In the genomic region with DNA sequence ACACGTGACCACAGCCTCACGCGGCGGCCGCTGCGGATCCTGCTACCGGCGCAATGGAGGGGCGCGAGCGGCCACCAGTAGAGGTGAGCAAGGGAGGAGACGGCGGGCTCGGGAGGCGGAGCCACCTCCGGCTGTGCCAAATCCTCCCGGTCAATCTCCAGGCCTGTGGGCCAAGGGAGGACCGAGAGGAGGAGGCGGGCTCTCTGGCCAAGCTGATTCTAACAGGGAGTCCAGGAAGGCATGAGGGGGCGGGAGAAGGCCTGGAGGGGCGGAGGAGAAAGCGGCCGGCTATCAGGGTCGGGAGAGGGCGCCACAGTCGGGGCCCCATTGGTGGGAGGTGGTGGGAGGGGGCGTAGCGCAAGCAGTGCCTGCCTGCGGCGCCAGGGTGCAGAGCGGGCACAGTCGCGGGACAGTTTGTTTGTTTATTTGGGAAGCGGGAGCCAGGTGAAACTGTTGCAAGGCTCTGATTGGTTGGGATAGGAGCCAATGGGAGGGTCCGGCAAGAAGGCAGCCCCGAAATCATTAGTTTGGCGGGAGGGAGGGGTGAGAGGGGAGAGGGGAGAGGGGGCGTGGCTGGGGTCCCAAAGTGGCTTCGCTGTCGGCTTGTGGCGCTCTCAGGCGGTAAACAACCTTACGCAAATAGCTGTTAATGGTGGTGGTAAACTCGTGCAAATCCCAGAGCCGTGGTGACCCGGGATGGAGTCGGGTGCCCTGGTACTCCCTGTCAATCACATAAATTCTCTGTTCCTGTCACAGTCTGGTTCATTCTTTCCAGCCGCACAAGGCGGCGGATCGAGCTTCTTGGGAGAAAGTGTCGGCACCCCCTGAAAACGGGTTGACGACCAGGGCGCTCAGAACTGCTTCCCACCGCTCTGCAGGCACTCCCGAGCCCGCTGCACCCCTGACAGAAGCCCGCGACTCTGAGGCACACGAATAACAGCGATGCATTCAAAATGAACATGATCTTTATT, we compare ENCODE assay signal across 9 cellular contexts. TPM values are rescaled to one million over a fixed set of nuclear protein-coding genes. Genes with fewer than 3 reads are reported as not detected.
DNase-seq lines count a peak whose midpoint lies in the region; ATAC-seq, FAIRE-seq and TF ChIP-seq lines count a peak whose summit lies in the region.
"Had no signal": no experiment of that assay in that cellular context is flagged by ENCODE, and none has a peak within 500 bp of the region (broad histone marks: within the 10 kb centered on the region; RNA-seq: fewer than 3 reads in every experiment).

A gene (minus strand): TSS at position 55 of the 971 bp plus-strand sequence.

- no peak for FAIRE-seq in GM12892 (lab: Jason Lieb, UNC)

- no peak for DNase-seq in AG04450 (ENCODE audit: low read depth, low spot score)
- no peak for DNase-seq in brain microvascular endothelial cell
- DNase-seq in lower lobe of right lung = peak; percentile 37
- DNase-seq in uterus = peak; percentile 33 to 48
- DNase-seq in GM12892 (ENCODE audit: insufficient read length) = no peak
- DNase-seq in activated effector memory CD4-positive, alpha-beta T cell treated with Interleukin-2 at 50 U/mL for 16 hours = no peak

- TF ChIP-seq POLR2A in uterus (IDR thresholded peaks at IDR 0.05) = no peak
- no peak for TF ChIP-seq POLR2A in GM12892 (IDR thresholded peaks at IDR 0.05; ENCODE audit: low read depth, low read length)

- in situ Hi-C loops in brain microvascular endothelial cell (cut with HindIII; ENCODE audit: low pct_ligation_motif_present, low sequenced_read_pairs) = no loop called here

- TF ChIP-seq CTCF in AG04450 (IDR thresholded peaks at IDR 0.05; ENCODE audit: low read depth, low read length) (no peak), brain microvascular endothelial cell (IDR thresholded peaks at IDR 0.05; ENCODE audit: low read depth, low read length, missing control alignments) (peak; percentile 29), lower lobe of right lung (IDR thresholded peaks at IDR 0.05) (no peak), uterus (IDR thresholded peaks at IDR 0.05) (no peak)

- ATAC-seq in HG03432 (IDR thresholded peaks at IDR 0.05; ENCODE audit: unreplicated experiment) (peak; percentile 52), lower lobe of right lung (peak; percentile 49 to 67), HG03571 (IDR thresholded peaks at IDR 0.05; ENCODE audit: unreplicated experiment) (no peak)

- H3K4me1 ChIP-seq in lower lobe of right lung (no peaks in the 10 kb centered on the region), uterus (no peaks in the 10 kb centered on the region)

- H3K4me3 ChIP-seq in AG04450 (ENCODE audit: low read depth, low read length) (peak within 1 kb of the TSS; percentile 50), brain microvascular endothelial cell (ENCODE audit: low read depth, low read length) (peak within 1 kb of the TSS; percentile 42), lower lobe of right lung (peak within 1 kb of the TSS; percentile 43), uterus (peak within 1 kb of the TSS; percentile 34 to 37)

- CTCF ChIA-PET in AG04450 (lab: Charles Lee) = no interaction called here

- no peaks in the 10 kb centered on the region; the same call in 1 of the 2 replicates for H3K9me3 ChIP-seq in AG04450 (ENCODE audit: control insufficient read depth, insufficient read depth, low read length)
- no peaks in the 10 kb centered on the region for H3K9me3 ChIP-seq in lower lobe of right lung
- H3K9me3 ChIP-seq in uterus = no peaks in the 10 kb centered on the region

- H3K27ac ChIP-seq in AG04450 (ENCODE audit: low read depth, low read length) = no peak within 1 kb of the TSS
- no peak within 1 kb of the TSS for H3K27ac ChIP-seq in brain microvascular endothelial cell
- H3K27ac ChIP-seq in lower lobe of right lung = no peak within 1 kb of the TSS
- H3K27ac ChIP-seq in uterus = peak within 1 kb of the TSS; percentile 25 to 51

- H3K27me3 ChIP-seq in AG04450 (ENCODE audit: control insufficient read depth, insufficient read depth, low read length) (peaks cover 43% of the 10 kb centered on the region), brain microvascular endothelial cell (replicated peaks) (peaks cover 27% of the 10 kb centered on the region), lower lobe of right lung (ENCODE audit: low read depth) (peaks cover 20% of the 10 kb centered on the region), uterus (peaks cover 0 to 12% of the 10 kb centered on the region in 2 donors)

- POLR2A ChIA-PET in AG04450 (lab: Yijun Ruan, JAX) = no interaction called here

- intact Hi-C loops in lower lobe of right lung (cut with DNase I) (no loop called here), uterus (cut with DNase I; ENCODE audit: low total_unique reads) (no loop called here)

- H3K36me3 ChIP-seq in brain microvascular endothelial cell (replicated peaks) = no peaks in the 10 kb centered on the region
- no peaks in the 10 kb centered on the region for H3K36me3 ChIP-seq in lower lobe of right lung
- no peaks in the 10 kb centered on the region for H3K36me3 ChIP-seq in uterus

RNA-seq across cellular contexts. Expression of the gene that starts here (rescaled TPM):
- 0.02 TPM in 1 of 2 replicates, not detected in the other for polyA plus RNA-seq in AG04450 (2011; rRNA removed)
- polyA minus RNA-seq in AG04450 (2011; rRNA and poly(A)+ RNA removed) = 0.04 TPM in 1 of 2 replicates, not detected in the other
- 0.09 TPM for total RNA-seq in lower lobe of right lung
- total RNA-seq in uterus = 1 to 10 TPM in 2 of 4 donors, under 1 TPM in 2; under 0.01 to 4.7 (median 2.2) TPM
- polyA plus RNA-seq in GM12892 (2012; ENCODE audit: missing spikeins) = not detected
- total RNA-seq: subcutaneous adipose tissue had no signal

Comparison
In these comparisons a context has a peak if more than half of its experiments do, and no peak if none do; other contexts are left out.
1. Peak in DNase-seq, ATAC-seq and H3K4me3 ChIP-seq in lower lobe of right lung; RNA of the gene not detected or under 1 TPM.
2. DNase-seq: peak in uterus (2 of 2); none in AG04450 (single experiment), brain microvascular endothelial cell (single experiment), GM12892 (single experiment) and activated effector memory CD4-positive, alpha-beta T cell treated with Interleukin-2 at 50 U/mL for 16 hours (single experiment).
3. H3K27ac ChIP-seq: peak in uterus (2 of 2); none in AG04450 (single experiment), brain microvascular endothelial cell (single experiment) and lower lobe of right lung (single experiment).
4. Peak in every context shown above with its lines, with median percentiles within 50 percentile points of each other: H3K4me3 ChIP-seq.